8 cellular contexts compared by ENCODE assay signal in the genomic region with DNA sequence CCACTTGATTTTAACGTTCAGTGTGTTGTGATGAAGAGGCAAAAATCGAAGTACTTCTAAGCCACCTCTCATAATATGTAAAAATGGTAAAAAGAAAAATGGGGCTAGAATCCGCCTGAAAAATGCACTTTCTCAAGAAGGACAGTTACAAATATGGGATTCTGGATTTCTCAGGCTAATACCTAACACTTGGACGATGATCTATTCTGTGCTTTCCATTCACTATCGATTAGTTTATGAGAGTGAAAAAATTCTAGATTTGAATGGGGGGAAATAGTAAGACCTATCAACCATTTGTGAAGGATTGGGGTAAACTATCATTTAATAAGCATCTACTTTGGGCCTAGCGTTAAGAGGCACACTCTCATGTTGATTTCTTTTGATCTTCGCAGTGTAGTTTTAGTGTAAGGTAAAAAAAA. TPM values are rescaled to one million over a fixed set of nuclear protein-coding genes. Genes with fewer than 3 reads are reported as not detected.
DNase-seq lines count a peak whose midpoint lies in the region; ATAC-seq and TF ChIP-seq lines count a peak whose summit lies in the region.
"Not testable (repeated sequence)": the region's sequence is repeated elsewhere in the genome, so short reads cannot be mapped to it uniquely, and the experiment has no call there.

No MANE protein-coding gene starts in this region.

- H3K36me3 ChIP-seq in HEK293 (ENCODE audit: control insufficient read depth in 2 of 2, insufficient read depth in 1 of 2, low read length in 2 of 2); Panc1 (ENCODE audit: control insufficient read depth, insufficient read depth, low read length): not testable (repeated sequence)

- H3K4me3 Mint-ChIP-seq in activated naive CD4-positive, alpha-beta T cell treated with anti-CD3 and anti-CD28 coated beads, Interleukin-2, amount 10 ng/mL, durations not matched to agents 7 days and 5 days, result peak overlapping the region; percentile 76
- peak overlapping the region; percentile 91 for H3K4me3 Mint-ChIP-seq in natural killer cell
- peak overlapping the region; percentile 82 for H3K4me3 Mint-ChIP-seq in stimulated activated memory B cell treated with anti-CD40 and anti-IgM and Interleukin-4, amounts not matched to agents 10 μg/mL and 1 μg/mL and 100 μg/mL, for 72 hours

- intact Hi-C loops in Panc1 (cut with micrococcal nuclease; ENCODE audit: unreplicated experiment), result loop anchor here (10.0 kb wide), 1 partner anchor 92 kb away; no protein-coding TSS in a partner anchor
- intact Hi-C loops in right cardiac atrium (cut with DNase I), result loop anchor here in 1 of 4 donors (10.0 kb wide), 1 partner anchor 92 kb away; no protein-coding TSS in a partner anchor
- intact Hi-C loops in natural killer cell (cut with micrococcal nuclease), result not testable (repeated sequence)

- not testable (repeated sequence) for H3K4me1 ChIP-seq in HEK293 (ENCODE audit: control insufficient read depth, insufficient read depth, low read length); Panc1 (ENCODE audit: control insufficient read depth, insufficient read depth, low read length); right cardiac atrium (ENCODE audit: control insufficient read depth, insufficient read depth, low read length)

- H3K9me3 Mint-ChIP-seq in activated naive CD4-positive, alpha-beta T cell treated with anti-CD3 and anti-CD28 coated beads, Interleukin-2, amount 10 ng/mL, durations not matched to agents 7 days and 5 days; natural killer cell; stimulated activated memory B cell treated with anti-CD40 and anti-IgM and Interleukin-4, amounts not matched to agents 10 μg/mL and 1 μg/mL and 100 μg/mL, for 72 hours: not testable (repeated sequence)

- not testable (repeated sequence) for TF ChIP-seq CTCF in AG09309 (IDR thresholded peaks at IDR 0.05; ENCODE audit: control insufficient read depth, insufficient read depth, low read depth, low read length, missing control alignments); HEK293 (tag by site-specific recombination; IDR thresholded peaks at IDR 0.05); Panc1 (IDR thresholded peaks at IDR 0.05); natural killer cell (IDR thresholded peaks at IDR 0.05)

- not testable (repeated sequence) for H3K27me3 ChIP-seq in Panc1 (ENCODE audit: control insufficient read depth, insufficient read depth, low read length); right cardiac atrium (ENCODE audit: control insufficient read depth, insufficient read depth)

- peaks cover 23% of the 10 kb centered on the region for H3K4me1 Mint-ChIP-seq in activated naive CD4-positive, alpha-beta T cell treated with anti-CD3 and anti-CD28 coated beads, Interleukin-2, amount 10 ng/mL, durations not matched to agents 7 days and 5 days
- H3K4me1 Mint-ChIP-seq in natural killer cell, result peaks cover 25 to 27% of the 10 kb centered on the region in 2 donors
- peaks cover 23% of the 10 kb centered on the region for H3K4me1 Mint-ChIP-seq in stimulated activated memory B cell treated with anti-CD40 and anti-IgM and Interleukin-4, amounts not matched to agents 10 μg/mL and 1 μg/mL and 100 μg/mL, for 72 hours

- POLR2A ChIA-PET in HEK293 (lab: Yijun Ruan, JAX), result interaction anchor here (1.5 kb wide), 1 partner anchor 123 kb away, joined by 7 read pairs; no protein-coding TSS in a partner anchor
- POLR2A ChIA-PET in Panc1 (lab: Charles Lee), result not testable (repeated sequence)

- H3K9me3 ChIP-seq in HEK293 (ENCODE audit: control insufficient read depth, insufficient read depth, low read depth, low read length); Panc1 (ENCODE audit: control insufficient read depth, insufficient read depth, low read depth, low read length); right cardiac atrium (ENCODE audit: control insufficient read depth, low read length): not testable (repeated sequence)

- ATAC-seq in Panc1; right cardiac atrium; natural killer cell; stimulated activated memory B cell treated with anti-CD40 and anti-IgM and Interleukin-4, amounts not matched to agents 10 μg/mL and 1 μg/mL and 100 μg/mL, for 72 hours: not testable (repeated sequence)

- WGBS in right cardiac atrium, result 38% methylated on average over 7 of the region's 7 CpGs

- TSS peak; percentile 93 for BruUV-seq in Panc1 (replicated peaks; lab: Mats Ljungman, UMichigan)

- not testable (repeated sequence) for DNase-seq in AG09309 (ENCODE audit: low read depth); Panc1 (ENCODE audit: low read depth, low spot score); activated naive CD4-positive, alpha-beta T cell treated with anti-CD3 and anti-CD28 coated beads, Interleukin-2, amount 10 ng/mL, durations not matched to agents 7 days and 5 days; right cardiac atrium; natural killer cell
- peak; percentile 5 for DNase-seq in dermis blood vessel endothelial cell

- H3K27ac Mint-ChIP-seq in activated naive CD4-positive, alpha-beta T cell treated with anti-CD3 and anti-CD28 coated beads, Interleukin-2, amount 10 ng/mL, durations not matched to agents 7 days and 5 days, result peak overlapping the region; percentile 93
- H3K27ac Mint-ChIP-seq in natural killer cell, result peak overlapping the region; percentile 89 to 90
- H3K27ac Mint-ChIP-seq in stimulated activated memory B cell treated with anti-CD40 and anti-IgM and Interleukin-4, amounts not matched to agents 10 μg/mL and 1 μg/mL and 100 μg/mL, for 72 hours, result peak overlapping the region; percentile 90

- H3K36me3 Mint-ChIP-seq in activated naive CD4-positive, alpha-beta T cell treated with anti-CD3 and anti-CD28 coated beads, Interleukin-2, amount 10 ng/mL, durations not matched to agents 7 days and 5 days; natural killer cell; stimulated activated memory B cell treated with anti-CD40 and anti-IgM and Interleukin-4, amounts not matched to agents 10 μg/mL and 1 μg/mL and 100 μg/mL, for 72 hours: not testable (repeated sequence)

- not testable (repeated sequence) for H3K27ac ChIP-seq in HEK293 (ENCODE audit: extremely low read depth, low read depth, low read length); right cardiac atrium (ENCODE audit: low read length)
- H3K27ac ChIP-seq in Panc1 (ENCODE audit: low read length), result peak overlapping the region; percentile 90

- H3K27me3 Mint-ChIP-seq in activated naive CD4-positive, alpha-beta T cell treated with anti-CD3 and anti-CD28 coated beads, Interleukin-2, amount 10 ng/mL, durations not matched to agents 7 days and 5 days; natural killer cell (ENCODE audit: low read depth in 2 of 2); stimulated activated memory B cell treated with anti-CD40 and anti-IgM and Interleukin-4, amounts not matched to agents 10 μg/mL and 1 μg/mL and 100 μg/mL, for 72 hours: not testable (repeated sequence)

- CTCF ChIA-PET in HEK293 (lab: Yijun Ruan, JAX), result interaction anchor here (0.6 kb wide), 1 partner anchor 9 kb away, joined by 3 read pairs; no protein-coding TSS in a partner anchor
- CTCF ChIA-PET in Panc1 (lab: Charles Lee); activated naive CD4-positive, alpha-beta T cell treated with anti-CD3 and anti-CD28 coated beads, Interleukin-2, amount 10 ng/mL, durations not matched to agents 7 days and 5 days (lab: Charles Lee): not testable (repeated sequence)

- in situ Hi-C loops in Panc1 (cut with HindIII; ENCODE audit: low pct_unique_long_range_greater_than_20kb, low sequenced_read_pairs), result not testable (repeated sequence)

- peak overlapping the region; percentile 39 for H3K4me3 ChIP-seq in AG09309 (ENCODE audit: control insufficient read depth, low read depth, low read length)
- H3K4me3 ChIP-seq in HEK293 (ENCODE audit: low read depth, low read length), result peak overlapping the region; percentile 43; the same call in 1 of the 2 replicates
- peak overlapping the region; percentile 53 to 65 for H3K4me3 ChIP-seq in Panc1 (ENCODE audit: low read depth in 2 of 2, low read length in 2 of 2)
- H3K4me3 ChIP-seq in right cardiac atrium (ENCODE audit: low read length), result peak overlapping the region; percentile 48

TF ChIP-seq in HEK293, 187 proteins besides CTCF, POLR2A, EP300 and RAD21:
- TF ChIP-seq ZNF629 (tag by site-specific recombination; IDR thresholded peaks at IDR 0.05) (0 out of 2 replicates have a peak, but pooled peaks have one; percentile 18), ZNF664 (tag by site-specific recombination; IDR thresholded peaks at IDR 0.05) (peak; percentile 81), ZNF335 (tag by site-specific recombination; conservative IDR thresholded peaks at IDR 0.05) (peak; percentile 63), PRDM1 (tag by site-specific recombination; IDR thresholded peaks at IDR 0.05) (0 out of 2 replicates have a peak, but pooled peaks have one; percentile 27)

RNA-seq across cellular contexts. Expression of gene KMT2C, which starts 1.4 kb away (rescaled TPM):
- total RNA-seq in Panc1 (2021; ENCODE audit: unreplicated experiment) (42.5 TPM), dermis blood vessel endothelial cell (36.9 and 40.1 TPM in 2 replicates), right cardiac atrium (10 to 100 TPM; 43.6 to 52.6 (median 50.3) TPM), natural killer cell (100 to 1,000 TPM; 159 to 177 (median 167) TPM)
- 13.3 TPM for polyA plus RNA-seq in Panc1 (2012; ENCODE audit: insufficient read length)
- polyA plus RNA-seq in right cardiac atrium, result 10.9 TPM
